ENCODE assay signal across 34 cellular contexts in the genomic region with DNA sequence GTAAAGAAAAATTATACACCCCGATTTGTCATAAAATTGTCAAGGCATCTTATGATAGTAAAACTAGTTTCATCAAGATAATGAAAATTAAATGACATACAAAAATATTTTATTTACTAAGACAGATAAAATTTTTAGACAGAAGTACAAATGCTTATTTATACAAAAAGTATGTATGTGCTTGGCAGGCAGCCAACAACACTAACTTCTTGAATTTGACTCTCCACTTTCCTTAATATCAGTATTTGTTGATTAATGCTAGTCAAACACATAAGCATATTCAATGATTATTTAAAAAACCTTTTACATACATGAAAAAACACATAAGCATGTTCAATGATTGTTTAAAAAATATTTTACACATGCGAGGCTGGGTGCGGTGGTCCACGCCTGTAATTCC.
"Had no signal": no experiment of that assay in that cellular context is flagged by ENCODE, and none has a peak within 500 bp of the region (broad histone marks: within the 10 kb centered on the region; RNA-seq: fewer than 3 reads in every experiment).

No MANE protein-coding gene starts in this region.

- H3K4me1 ChIP-seq: SJCRH30 had no signal

- H3K9me3 ChIP-seq: SJCRH30 had no signal

- H3K36me3 Mint-ChIP-seq: activated CD8-positive, alpha-beta memory T cell treated with anti-CD3 and anti-CD28 coated beads, Interleukin-2, amount 10 ng/mL, durations not matched to agents 7 days and 5 days; activated naive CD8-positive, alpha-beta T cell treated with anti-CD3 and anti-CD28 coated beads for 36 hours had no signal

- H3K4me3 ChIP-seq: SJCRH30, SK-N-MC had no signal

- H3K4me1 Mint-ChIP-seq: activated CD4-positive, alpha-beta memory T cell treated with anti-CD3 and anti-CD28 coated beads, Interleukin-2, amount 10 ng/mL, durations not matched to agents 7 days and 5 days; activated CD8-positive, alpha-beta memory T cell treated with anti-CD3 and anti-CD28 coated beads, Interleukin-2, amount 10 ng/mL, durations not matched to agents 7 days and 5 days; activated naive CD8-positive, alpha-beta T cell treated with anti-CD3 and anti-CD28 coated beads for 36 hours had no signal

- H3K27me3 Mint-ChIP-seq: activated CD4-positive, alpha-beta memory T cell treated with anti-CD3 and anti-CD28 coated beads, Interleukin-2, amount 10 ng/mL, durations not matched to agents 7 days and 5 days; activated CD8-positive, alpha-beta memory T cell treated with anti-CD3 and anti-CD28 coated beads, Interleukin-2, amount 10 ng/mL, durations not matched to agents 7 days and 5 days; activated naive CD8-positive, alpha-beta T cell treated with anti-CD3 and anti-CD28 coated beads for 36 hours had no signal

- ATAC-seq: activated CD8-positive, alpha-beta memory T cell treated with anti-CD3 and anti-CD28 coated beads, Interleukin-2, amount 10 ng/mL, durations not matched to agents 7 days and 5 days had no signal

- DNase-seq: activated CD4-positive, alpha-beta memory T cell treated with anti-CD3 and anti-CD28 coated beads, Interleukin-2, amount 10 ng/mL, durations not matched to agents 7 days and 5 days; activated CD4-positive, alpha-beta T cell treated with anti-CD3 and anti-CD28 coated beads for 1 hour; activated CD4-positive, alpha-beta T cell treated with anti-CD3 and anti-CD28 coated beads for 48 hours; activated CD4-positive, CD25-positive, alpha-beta regulatory T cell; activated CD8-positive, alpha-beta memory T cell treated with anti-CD3 and anti-CD28 coated beads for 24 hours; activated CD8-positive, alpha-beta memory T cell treated with anti-CD3 and anti-CD28 coated beads, Interleukin-2, amount 10 ng/mL, durations not matched to agents 7 days and 5 days; activated CD8-positive, alpha-beta memory T cell treated with anti-CD3 and anti-CD28 coated beads, Interleukin-2, amount 50 U/mL, for 48 hours; activated effector memory CD4-positive, alpha-beta T cell treated with anti-CD3 and anti-CD28 coated beads, Interleukin-2, amount 50 U/mL, for 16 hours; activated naive CD4-positive, alpha-beta T cell; activated naive CD4-positive, alpha-beta T cell treated with anti-CD3 and anti-CD28 coated beads, Interleukin-2, amount 50 U/mL, for 16 hours; activated naive CD8-positive, alpha-beta T cell treated with anti-CD3 and anti-CD28 coated beads for 36 hours; activated T-cell treated with anti-CD3 and anti-CD28 coated beads, Interleukin-2, amount 50 U/mL, for 48 hours; amniotic stem cell; aorta; central memory CD4-positive, alpha-beta T cell; Kasumi-1; KG1; MM.1S; NCI-H1092 treated with DMSO at 0.1 percent for 48 hours; NCI-H1417; NCI-H146; NCI-H187; NCI-H2029 treated with DMSO at 0.1 percent for 48 hours; NCI-H2107; NCI-H2171; NCI-H510A; NCI-H526; NCI-H748 treated with DMSO at 0.1 percent for 48 hours; NK-92 treated with Interleukin-12 subunit alpha and Interleukin-12 subunit beta, amount 100 ng/mL, for 24 hours; SHP77; SJCRH30; T1000; WERI-Rb-1 had no signal

- H3K4me3 Mint-ChIP-seq: activated CD4-positive, alpha-beta memory T cell treated with anti-CD3 and anti-CD28 coated beads, Interleukin-2, amount 10 ng/mL, durations not matched to agents 7 days and 5 days; activated CD8-positive, alpha-beta memory T cell treated with anti-CD3 and anti-CD28 coated beads, Interleukin-2, amount 10 ng/mL, durations not matched to agents 7 days and 5 days; activated naive CD8-positive, alpha-beta T cell treated with anti-CD3 and anti-CD28 coated beads for 36 hours had no signal

- H3K27ac Mint-ChIP-seq: activated CD4-positive, alpha-beta memory T cell treated with anti-CD3 and anti-CD28 coated beads, Interleukin-2, amount 10 ng/mL, durations not matched to agents 7 days and 5 days; activated CD8-positive, alpha-beta memory T cell treated with anti-CD3 and anti-CD28 coated beads, Interleukin-2, amount 10 ng/mL, durations not matched to agents 7 days and 5 days; activated naive CD8-positive, alpha-beta T cell treated with anti-CD3 and anti-CD28 coated beads for 36 hours had no signal

- H3K27me3 ChIP-seq: SJCRH30 had no signal

- H3K36me3 ChIP-seq: SJCRH30, WERI-Rb-1 had no signal

- H3K27ac ChIP-seq: SJCRH30, WERI-Rb-1 had no signal
